1 cellular context compared by ENCODE assay signal in genomic region chr6:127117979-127118504, GRCh38.
TF ChIP-seq lines count a peak whose summit lies in the region.

No MANE protein-coding gene starts in this region.

TF ChIP-seq in HepG2, 621 proteins besides CTCF, POLR2A, EP300 and RAD21 (continued from another document):
- TF ChIP-seq ZNF687 (CRISPR knock-in tag; IDR thresholded peaks at IDR 0.05): 0 out of 2 replicates have a peak, but pooled peaks have one; percentile 4
